In genomic region chr18:59056706-59057492, GRCh38 we compare ENCODE assay signal across 8 cellular contexts.
DNase-seq lines count a peak whose midpoint lies in the region; ATAC-seq and TF ChIP-seq lines count a peak whose summit lies in the region.

No MANE protein-coding gene starts in this region.

- H3K4me1 ChIP-seq in gastroesophageal sphincter: no peaks in the 10 kb centered on the region
- no peaks in the 10 kb centered on the region for H3K4me1 ChIP-seq in ovary (ENCODE audit: insufficient read depth)

- H3K27me3 ChIP-seq in gastroesophageal sphincter (no peaks in the 10 kb centered on the region), ovary (no peaks in the 10 kb centered on the region)

- intact Hi-C loops in ovary (cut with DNase I): loop anchor here (2.0 to 10.0 kb wide), 3 partner anchors 62 to 276 kb away; no protein-coding TSS in a partner anchor

- TF ChIP-seq CTCF in gastroesophageal sphincter (IDR thresholded peaks at IDR 0.05) (peak; percentile 17 to 68 (median 45)), ovary (IDR thresholded peaks at IDR 0.05) (peak; percentile 59 to 64 (median 62))

- peak; percentile 57 for ATAC-seq in HG02938 (IDR thresholded peaks at IDR 0.05; ENCODE audit: unreplicated experiment)
- ATAC-seq in gastroesophageal sphincter: no peak
- ATAC-seq in HG03460 (IDR thresholded peaks at IDR 0.05; ENCODE audit: unreplicated experiment): no peak

- no peak for TF ChIP-seq POLR2A in gastroesophageal sphincter (IDR thresholded peaks at IDR 0.05)
- no peak for TF ChIP-seq POLR2A in ovary (IDR thresholded peaks at IDR 0.05)

- WGBS in gastroesophageal sphincter (ENCODE audit: low coverage in 1 of 2), 2 donors: 66% methylated on average over 10 of the region's 15 CpGs; no CpG with 5 or more reads in 1 of the 2 donors
- WGBS in ovary, 3 donors: 75 to 79% (median 77%) methylated on average over 15 of the region's 15 CpGs

- H3K27ac ChIP-seq in gastroesophageal sphincter (no peak overlapping the region), ovary (no peak overlapping the region)

- TF ChIP-seq EP300 in gastroesophageal sphincter (IDR thresholded peaks at IDR 0.05): no peak
- no peak for TF ChIP-seq EP300 in ovary (IDR thresholded peaks at IDR 0.05)

- no peak overlapping the region for H3K4me3 ChIP-seq in gastroesophageal sphincter
- no peak overlapping the region for H3K4me3 ChIP-seq in ovary

- H3K9me3 ChIP-seq in gastroesophageal sphincter (no peaks in the 10 kb centered on the region), ovary (no peaks in the 10 kb centered on the region)

- DNase-seq in NCI-H146 (lab: John Stamatoyannopoulos, UW) (peak; percentile 60), NCI-H146 treated with DMSO at 0.1 percent for 48 hours (lab: John Stamatoyannopoulos, UW; ENCODE audit: unreplicated experiment) (no peak), NCI-H69 (lab: John Stamatoyannopoulos, UW) (peak; percentile 93), activated T-helper 1 cell treated with Interleukin-2 at 50 U/mL for 16 hours (ENCODE audit: low read depth) (peak; percentile 7), ovary (peak; percentile 63 to 83 (median 79))

- H3K36me3 ChIP-seq in gastroesophageal sphincter (no peaks in the 10 kb centered on the region), ovary (no peaks in the 10 kb centered on the region)
